13 cellular contexts compared by ENCODE assay signal in the genomic region with DNA sequence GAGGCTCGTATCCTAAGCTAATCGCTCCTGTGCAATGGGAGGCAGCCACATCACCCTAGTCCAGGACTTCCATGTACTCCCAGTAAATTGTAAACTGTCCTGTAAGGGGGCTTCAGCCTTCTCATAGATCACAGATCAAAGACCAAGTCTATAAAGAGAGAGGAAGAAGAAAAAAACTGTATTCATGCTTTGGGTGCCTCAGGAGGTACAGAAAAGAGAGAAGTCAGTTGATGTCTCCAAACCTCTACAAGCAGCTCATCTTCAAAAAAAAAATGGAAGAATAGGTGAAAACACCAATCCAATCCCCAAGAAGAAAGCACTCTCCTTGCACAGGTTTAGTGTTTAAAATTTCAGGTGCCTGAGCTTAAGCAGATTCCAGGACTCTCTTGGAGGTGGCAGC. TPM values are rescaled to one million over a fixed set of nuclear protein-coding genes. Genes with fewer than 3 reads are reported as not detected.
DNase-seq lines count a peak whose midpoint lies in the region; ATAC-seq lines count a peak whose summit lies in the region.
"Had no signal": no experiment of that assay in that cellular context is flagged by ENCODE, and none has a peak within 500 bp of the region (broad histone marks: within the 10 kb centered on the region; RNA-seq: fewer than 3 reads in every experiment).

No MANE protein-coding gene starts in this region.

- peaks cover 17% of the 10 kb centered on the region for H3K4me1 ChIP-seq in stomach smooth muscle (ENCODE audit: control insufficient read depth, insufficient read depth, low read length)

- H3K36me3 ChIP-seq in stomach smooth muscle (ENCODE audit: control insufficient read depth in 2 of 2, insufficient read depth in 2 of 2, low read length in 2 of 2): no peaks in the 10 kb centered on the region
- H3K36me3 ChIP-seq: gastroesophageal sphincter, thoracic aorta had no signal

- ATAC-seq in activated CD8-positive, alpha-beta memory T cell treated with anti-CD3 and anti-CD28 coated beads, Interleukin-2, amount 10 ng/mL, durations not matched to agents 7 days and 5 days: no peak
- ATAC-seq in memory B cell (ENCODE audit: low read depth): no peak
- ATAC-seq: gastroesophageal sphincter, Right ventricle myocardium inferior had no signal

- no peaks in the 10 kb centered on the region for H3K27me3 Mint-ChIP-seq in activated CD8-positive, alpha-beta memory T cell treated with anti-CD3 and anti-CD28 coated beads, Interleukin-2, amount 10 ng/mL, durations not matched to agents 7 days and 5 days
- no peaks in the 10 kb centered on the region for H3K27me3 Mint-ChIP-seq in memory B cell
- H3K27me3 Mint-ChIP-seq: progenitor cell of endocrine pancreas had no signal

- peaks cover 24% of the 10 kb centered on the region for H3K36me3 Mint-ChIP-seq in activated CD8-positive, alpha-beta memory T cell treated with anti-CD3 and anti-CD28 coated beads, Interleukin-2, amount 10 ng/mL, durations not matched to agents 7 days and 5 days
- peaks cover 8% of the 10 kb centered on the region for H3K36me3 Mint-ChIP-seq in memory B cell

- peak overlapping the region; percentile 93 for H3K27ac Mint-ChIP-seq in activated CD8-positive, alpha-beta memory T cell treated with anti-CD3 and anti-CD28 coated beads, Interleukin-2, amount 10 ng/mL, durations not matched to agents 7 days and 5 days
- H3K27ac Mint-ChIP-seq in memory B cell: peak overlapping the region; percentile 99
- H3K27ac Mint-ChIP-seq: progenitor cell of endocrine pancreas had no signal

- in situ Hi-C loops in SK-MEL-5 (cut with HindIII; ENCODE audit: low pct_unique_long_range_greater_than_20kb, low sequenced_read_pairs): no loop called here

- no peak overlapping the region for H3K9ac ChIP-seq in stomach smooth muscle (ENCODE audit: low read length in 2 of 2)

- no peaks in the 10 kb centered on the region for H3K9me3 ChIP-seq in stomach smooth muscle (ENCODE audit: control insufficient read depth in 2 of 2, low read length in 2 of 2)
- H3K9me3 ChIP-seq: gastroesophageal sphincter, thoracic aorta had no signal

- no peaks in the 10 kb centered on the region for H3K27me3 ChIP-seq in stomach smooth muscle (ENCODE audit: control insufficient read depth in 1 of 2, insufficient read depth in 2 of 2, low read length in 2 of 2)
- H3K27me3 ChIP-seq: gastroesophageal sphincter had no signal

- no peak for DNase-seq in activated CD8-positive, alpha-beta memory T cell treated with anti-CD3 and anti-CD28 coated beads, Interleukin-2, amount 10 ng/mL, durations not matched to agents 7 days and 5 days
- DNase-seq in activated CD8-positive, alpha-beta memory T cell treated with anti-CD3 and anti-CD28 coated beads, Interleukin-2, amount 50 U/mL, for 4 hours: no peak
- DNase-seq in SK-MEL-5 (ENCODE audit: low read depth, low spot score) (peak; percentile 32), memory B cell (ENCODE audit: low spot score in 2 of 2) (no peak), NCI-H2029 (lab: John Stamatoyannopoulos, UW) (no peak), RPMI8226 (no peak)
- DNase-seq in effector CD4-positive, alpha-beta T cell: no peak
- DNase-seq: NCI-H226 had no signal

- H3K9me3 Mint-ChIP-seq in activated CD8-positive, alpha-beta memory T cell treated with anti-CD3 and anti-CD28 coated beads, Interleukin-2, amount 10 ng/mL, durations not matched to agents 7 days and 5 days (ENCODE audit: low read depth): no peaks in the 10 kb centered on the region
- no peaks in the 10 kb centered on the region for H3K9me3 Mint-ChIP-seq in memory B cell

- H3K4me3 ChIP-seq in stomach smooth muscle (ENCODE audit: low read length in 2 of 2): no peak overlapping the region
- H3K4me3 ChIP-seq: gastroesophageal sphincter, thoracic aorta had no signal

- H3K27ac ChIP-seq in stomach smooth muscle (ENCODE audit: low read length): peak overlapping the region; percentile 89
- H3K27ac ChIP-seq: thoracic aorta had no signal

- CTCF ChIA-PET in activated CD8-positive, alpha-beta memory T cell treated with anti-CD3 and anti-CD28 coated beads, Interleukin-2, amount 10 ng/mL, durations not matched to agents 7 days and 5 days (lab: Charles Lee): interaction anchor here (0.9 to 3.0 kb wide), 9 partner anchors 8 to 65 kb away, joined by 3 to 17 read pairs (median 5); a partner anchor contains a TSS

- H3K4me3 Mint-ChIP-seq in activated CD8-positive, alpha-beta memory T cell treated with anti-CD3 and anti-CD28 coated beads, Interleukin-2, amount 10 ng/mL, durations not matched to agents 7 days and 5 days: peak overlapping the region; percentile 73
- H3K4me3 Mint-ChIP-seq in memory B cell: peak overlapping the region; percentile 79

- H3K4me1 Mint-ChIP-seq in activated CD8-positive, alpha-beta memory T cell treated with anti-CD3 and anti-CD28 coated beads, Interleukin-2, amount 10 ng/mL, durations not matched to agents 7 days and 5 days: peaks cover 67% of the 10 kb centered on the region
- peaks cover 46% of the 10 kb centered on the region for H3K4me1 Mint-ChIP-seq in memory B cell

RNA-seq across cellular contexts. Expression of a gene that starts 53.8 kb away (rescaled TPM):
- total RNA-seq in activated CD8-positive, alpha-beta memory T cell treated with anti-CD3 and anti-CD28 coated beads, Interleukin-2, amount 10 ng/mL, durations not matched to agents 7 days and 5 days: 100 to 1,000 TPM; 210 to 249 TPM
- total RNA-seq in SK-MEL-5 (2014; rRNA removed; shearing (Covaris generic)): 34.6 and 42.2 TPM in 2 replicates
- polyA plus RNA-seq in SK-MEL-5 (2015; cell fraction: cytosol; rRNA removed): 55.1 and 66.0 TPM in 2 replicates
- 35.8 and 44.4 TPM in 2 replicates for polyA plus RNA-seq in SK-MEL-5 (2015; cell fraction: nucleus; rRNA removed)
